Comparison of ENCODE assay signal across 1 cellular context in genomic region chr6:26521485-26522391, GRCh38.
TF ChIP-seq lines count a peak whose summit lies in the region.

No MANE protein-coding gene starts in this region.

TF ChIP-seq in K562, 482 proteins besides CTCF, POLR2A, EP300 and RAD21 (continued from another document and continues in another):
- no peak; the same call in 1 of the 2 replicates for TF ChIP-seq POLR2H (tag; IDR thresholded peaks at IDR 0.05; ENCODE audit: low read depth)
- TF ChIP-seq ZNF184 (CRISPR knock-in tag; IDR thresholded peaks at IDR 0.05) = no peak
- peak; percentile 71; the same call in 1 of the 2 replicates for TF ChIP-seq ZNF766 (CRISPR knock-in tag; conservative IDR thresholded peaks at IDR 0.05)
- peak; percentile 95 for TF ChIP-seq FOXP1 (CRISPR knock-in tag; IDR thresholded peaks at IDR 0.05)
- TF ChIP-seq FOXJ3 (CRISPR knock-in tag; IDR thresholded peaks at IDR 0.05) = no peak
- TF ChIP-seq RBM14 (IDR thresholded peaks at IDR 0.05; ENCODE audit: borderline replicate concordance, insufficient read depth, low read depth, low read length) = no peak
- TF ChIP-seq CCAR2 (IDR thresholded peaks at IDR 0.05; ENCODE audit: low read depth, low read length) = no peak
- no peak; the same call in 1 of the 2 replicates for TF ChIP-seq PHB2 (IDR thresholded peaks at IDR 0.05; ENCODE audit: low read depth)
- peak; percentile 51; the same call in 1 of the 2 replicates for TF ChIP-seq TAF7 (tag; IDR thresholded peaks at IDR 0.05)
- no peak; the same call in 1 of the 2 replicates for TF ChIP-seq NKRF (IDR thresholded peaks at IDR 0.05; ENCODE audit: borderline replicate concordance)
- no peak for TF ChIP-seq TCFL5 (CRISPR knock-in tag; conservative IDR thresholded peaks at IDR 0.05)
- TF ChIP-seq RBM39 (optimal IDR thresholded peaks at IDR 0.05; ENCODE audit: low read depth, low read length) = no peak
- peak; percentile 49; the same call in 1 of the 2 replicates for TF ChIP-seq ARID1B (IDR thresholded peaks at IDR 0.05)
- TF ChIP-seq MAFG (tag; conservative IDR thresholded peaks at IDR 0.05) = no peak
- TF ChIP-seq HNRNPK (IDR thresholded peaks at IDR 0.05; ENCODE audit: low read depth, low read length, poor library complexity, severe bottlenecking) = no peak
- TF ChIP-seq ZNF778 (CRISPR knock-in tag; IDR thresholded peaks at IDR 0.05) = no peak
- TF ChIP-seq SMARCA4 (IDR thresholded peaks at IDR 0.05) = 0 out of 2 replicates have a peak, but pooled peaks have one; percentile 43
- no peak for TF ChIP-seq SFPQ (IDR thresholded peaks at IDR 0.05; ENCODE audit: low read depth, low read length)
- TF ChIP-seq RB1 (IDR thresholded peaks at IDR 0.05; ENCODE audit: low read depth) = peak; percentile 93
- TF ChIP-seq E2F1 (CRISPR knock-in tag; IDR thresholded peaks at IDR 0.05) = peak; percentile 56; the same call in 1 of the 2 replicates
- TF ChIP-seq E2F8 (IDR thresholded peaks at IDR 0.05; ENCODE audit: low read depth, partially characterized antibody) = peak; percentile 66
- TF ChIP-seq NR2C2 (CRISPR knock-in tag; IDR thresholded peaks at IDR 0.05) = no peak
- TF ChIP-seq NR2C2 (tag; IDR thresholded peaks at IDR 0.05) = peak; percentile 95
- TF ChIP-seq KAT8 (IDR thresholded peaks at IDR 0.05; ENCODE audit: low read depth) = no peak
- TF ChIP-seq NONO (IDR thresholded peaks at IDR 0.05; ENCODE audit: low read depth in 2 of 2, low read length in 1 of 2) = peak; percentile 67 to 72; a peak in 3 of 4 replicates
- 0 out of 2 replicates have a peak, but pooled peaks have one; percentile 44 for TF ChIP-seq SMAD3 (CRISPR knock-in tag; conservative IDR thresholded peaks at IDR 0.05)
- peak; percentile 55; the same call in 1 of the 2 replicates for TF ChIP-seq ZNF143 (CRISPR knock-in tag; IDR thresholded peaks at IDR 0.05)
- peak; percentile 68 for TF ChIP-seq DPF2 (IDR thresholded peaks at IDR 0.05)
- no peak for TF ChIP-seq ZNF354B (CRISPR knock-in tag; IDR thresholded peaks at IDR 0.05)
- TF ChIP-seq ZNF316 (IDR thresholded peaks at IDR 0.05) = no peak
- TF ChIP-seq TEAD4 (IDR thresholded peaks at IDR 0.05; ENCODE audit: low read length) = no peak
- TF ChIP-seq TEAD4 (CRISPR knock-in tag; IDR thresholded peaks at IDR 0.05; ENCODE audit: borderline replicate concordance) = peak; percentile 89; the same call in 1 of the 2 replicates
- TF ChIP-seq TRIM24 (IDR thresholded peaks at IDR 0.05) = peak in 1 of 2 experiments; percentile 35; a peak in 1 of 4 replicates
- TF ChIP-seq FIP1L1 (IDR thresholded peaks at IDR 0.05; ENCODE audit: low read depth, low read length, poor library complexity, severe bottlenecking) = peak; percentile 81
- TF ChIP-seq JUNB (CRISPR knock-in tag; conservative IDR thresholded peaks at IDR 0.05) = no peak
- no peak for TF ChIP-seq ZNF696 (CRISPR knock-in tag; conservative IDR thresholded peaks at IDR 0.05)
- TF ChIP-seq SUPT5H (IDR thresholded peaks at IDR 0.05) = peak; percentile 84
- peak; percentile 20 to 24; a peak in 3 of 4 replicates for TF ChIP-seq NRF1 (conservative IDR thresholded peaks at IDR 0.05 in 1 of 2, IDR thresholded peaks at IDR 0.05 in 1 of 2)
- no peak for TF ChIP-seq XRCC4 (IDR thresholded peaks at IDR 0.05; ENCODE audit: extremely low read depth, insufficient read depth, insufficient read length)
- peak; percentile 87 for TF ChIP-seq MYC (IDR thresholded peaks at IDR 0.05; ENCODE audit: low read depth, low read length)
- TF ChIP-seq MYC (CRISPR knock-in tag; IDR thresholded peaks at IDR 0.05; ENCODE audit: borderline replicate concordance, low read depth) = no peak; the same call in 1 of the 2 replicates
- TF ChIP-seq HNRNPUL1 (IDR thresholded peaks at IDR 0.05; ENCODE audit: low read length) = no peak
- TF ChIP-seq ZNF785 (CRISPR knock-in tag; IDR thresholded peaks at IDR 0.05) = no peak
- no peak for TF ChIP-seq NFIX (CRISPR knock-in tag; IDR thresholded peaks at IDR 0.05; ENCODE audit: low read depth)
- TF ChIP-seq ELK1 (CRISPR knock-in tag; IDR thresholded peaks at IDR 0.05) = no peak
- no peak for TF ChIP-seq HMG20A (CRISPR knock-in tag; conservative IDR thresholded peaks at IDR 0.05)
- TF ChIP-seq GMEB1 (CRISPR knock-in tag; IDR thresholded peaks at IDR 0.05) = peak; percentile 46
- TF ChIP-seq ZNF583 (CRISPR knock-in tag; IDR thresholded peaks at IDR 0.05) = peak; percentile 88
- 0 out of 2 replicates have a peak, but pooled peaks have one; percentile 35 for TF ChIP-seq ARID3A (IDR thresholded peaks at IDR 0.05; ENCODE audit: borderline replicate concordance, low read depth, low read length)
- 0 out of 2 replicates have a peak, but pooled peaks have one; percentile 16 for TF ChIP-seq RUNX1 (IDR thresholded peaks at IDR 0.05; ENCODE audit: low read depth)
- no peak for TF ChIP-seq SP2 (IDR thresholded peaks at IDR 0.05; ENCODE audit: extremely low read depth, low read depth, low read length, poor library complexity, severe bottlenecking)
- TF ChIP-seq ADNP (tag; IDR thresholded peaks at IDR 0.05) = peak; percentile 54
- TF ChIP-seq NR3C1 (CRISPR knock-in tag; IDR thresholded peaks at IDR 0.05) = peak; percentile 80; the same call in 1 of the 2 replicates
- 0 out of 2 replicates have a peak, but pooled peaks have one; percentile 23 for TF ChIP-seq HMBOX1 (IDR thresholded peaks at IDR 0.05)
- TF ChIP-seq CREBBP (IDR thresholded peaks at IDR 0.05; ENCODE audit: low read depth, low read length) = no peak
- TF ChIP-seq SRSF7 (optimal IDR thresholded peaks at IDR 0.05; ENCODE audit: low read depth, low read length) = no peak
- TF ChIP-seq YBX1 (IDR thresholded peaks at IDR 0.05) = no peak
- TF ChIP-seq ZNF764 (CRISPR knock-in tag; IDR thresholded peaks at IDR 0.05; ENCODE audit: low read depth) = no peak
- TF ChIP-seq MAZ (CRISPR knock-in tag; conservative IDR thresholded peaks at IDR 0.05 in 1 of 2, IDR thresholded peaks at IDR 0.05 in 1 of 2) = peak; percentile 87 to 92
- TF ChIP-seq NR2C1 (IDR thresholded peaks at IDR 0.05) = peak; percentile 53; the same call in 1 of the 2 replicates
- TF ChIP-seq NR2C1 (tag; IDR thresholded peaks at IDR 0.05) = peak; percentile 74
- TF ChIP-seq ZNF24 (IDR thresholded peaks at IDR 0.05) = peak; percentile 45; the same call in 1 of the 2 replicates
- 0 out of 2 replicates have a peak, but pooled peaks have one; percentile 23 for TF ChIP-seq ZNF121 (CRISPR knock-in tag; conservative IDR thresholded peaks at IDR 0.05)
- peak; percentile 84 for TF ChIP-seq HDAC8 (tag; IDR thresholded peaks at IDR 0.05)
- peak; percentile 65; the same call in 1 of the 2 replicates for TF ChIP-seq ELF1 (tag; IDR thresholded peaks at IDR 0.05)
- peak; percentile 48 for TF ChIP-seq KAT2B (IDR thresholded peaks at IDR 0.05; ENCODE audit: low read depth, low read length)
- no peak; a peak in 1 of 4 replicates for TF ChIP-seq SRF (CRISPR knock-in tag; IDR thresholded peaks at IDR 0.05)
- no peak for TF ChIP-seq ZC3H8 (IDR thresholded peaks at IDR 0.05)
